ENCODE assay signal across 13 cellular contexts in genomic region chr16:67283039-67283825, GRCh38. TPM values are rescaled to one million over a fixed set of nuclear protein-coding genes. Genes with fewer than 3 reads are reported as not detected.
A peak's percentile ranks its signal among the peaks of the same experiment; 100 is the strongest.
DNase-seq lines count a peak whose midpoint lies in the region; ATAC-seq and TF ChIP-seq lines count a peak whose summit lies in the region.
"Had no signal": no experiment of that assay in that cellular context is flagged by ENCODE, and none has a peak within 500 bp of the region (broad histone marks: within the 10 kb centered on the region; RNA-seq: fewer than 3 reads in every experiment).

No MANE protein-coding gene starts in this region.

- no peak overlapping the region for H3K4me2 ChIP-seq in osteoblast (ENCODE audit: insufficient read depth, low read length)

- TF ChIP-seq CTCF in NB4 (IDR thresholded peaks at IDR 0.05; ENCODE audit: low read depth, low read length) (peak; percentile 9), osteoblast (IDR thresholded peaks at IDR 0.05; ENCODE audit: extremely low read depth, low read depth, low read length) (peak; percentile 17), omental fat pad (IDR thresholded peaks at IDR 0.05) (no peak)

- peak overlapping the region; percentile 39 for H3K27ac ChIP-seq in osteoblast (ENCODE audit: low read depth, low read length)
- H3K27ac ChIP-seq: parathyroid adenoma had no signal

- TF ChIP-seq POLR2A in NB4 (IDR thresholded peaks at IDR 0.05; ENCODE audit: extremely low read depth, insufficient read length), result no peak

- peaks cover 5% of the 10 kb centered on the region for H3K36me3 Mint-ChIP-seq in effector memory CD8-positive, alpha-beta T cell (ENCODE audit: insufficient read depth)
- H3K36me3 Mint-ChIP-seq: brain had no signal

- H3K9me3 Mint-ChIP-seq in effector memory CD8-positive, alpha-beta T cell, result no peaks in the 10 kb centered on the region
- H3K9me3 Mint-ChIP-seq: brain; CD4-positive, CD25-positive, alpha-beta regulatory T cell; immature natural killer cell had no signal

- DNase-seq in EL, result peak; percentile 70
- DNase-seq in NB4 (ENCODE audit: low read depth), result peak; percentile 41
- no peak for DNase-seq in effector memory CD8-positive, alpha-beta T cell
- peak; percentile 92 for DNase-seq in osteoblast (ENCODE audit: insufficient read length, low spot score, missing footprints)
- DNase-seq in omental fat pad (ENCODE audit: low spot score), result no peak
- no peak for DNase-seq in inferior parietal cortex (ENCODE audit: extremely low spot score)
- DNase-seq: activated gamma-delta T cell; CD4-positive, CD25-positive, alpha-beta regulatory T cell; effector CD4-positive, alpha-beta T cell; immature natural killer cell had no signal

- H3K4me3 ChIP-seq in NB4 (ENCODE audit: low read depth, low read length), result no peak overlapping the region
- H3K4me3 ChIP-seq in osteoblast (ENCODE audit: insufficient read depth, low read length), result no peak overlapping the region

- no peak overlapping the region for H3K4me3 Mint-ChIP-seq in effector memory CD8-positive, alpha-beta T cell
- H3K4me3 Mint-ChIP-seq: brain, immature natural killer cell had no signal

- H3K79me2 ChIP-seq in osteoblast (ENCODE audit: insufficient read depth, low read length), result peaks cover 8% of the 10 kb centered on the region
- H3K79me2 ChIP-seq: parathyroid adenoma had no signal

- H4K20me1 ChIP-seq in osteoblast (ENCODE audit: insufficient read depth, low read length), result no peaks in the 10 kb centered on the region

- H3K4me1 Mint-ChIP-seq in effector memory CD8-positive, alpha-beta T cell (ENCODE audit: low read depth in 2 of 2), result peaks cover 0 to 7% of the 10 kb centered on the region in 2 donors
- H3K4me1 Mint-ChIP-seq: brain had no signal

- no peaks in the 10 kb centered on the region for H3K9me3 ChIP-seq in osteoblast (ENCODE audit: low read depth, low read length)

- H3K36me3 ChIP-seq in osteoblast (ENCODE audit: insufficient read depth, low read length), result peaks cover 30% of the 10 kb centered on the region

- H3K27me3 Mint-ChIP-seq in effector memory CD8-positive, alpha-beta T cell, result no peaks in the 10 kb centered on the region
- H3K27me3 Mint-ChIP-seq: CD4-positive, CD25-positive, alpha-beta regulatory T cell had no signal

- no peaks in the 10 kb centered on the region for H3K27me3 ChIP-seq in osteoblast (ENCODE audit: insufficient read depth, low read length)

- H3K4me1 ChIP-seq in osteoblast (ENCODE audit: insufficient read depth, low read length), result peaks cover 18% of the 10 kb centered on the region

- ATAC-seq in effector memory CD8-positive, alpha-beta T cell (replicated peaks), result no peak
- ATAC-seq in HG03354 (IDR thresholded peaks at IDR 0.05; ENCODE audit: poor library complexity, severe bottlenecking, unreplicated experiment) (no peak), omental fat pad (ENCODE audit: low FRiP score) (no peak)

- H3K27ac Mint-ChIP-seq in effector memory CD8-positive, alpha-beta T cell, result peak overlapping the region; percentile 2 to 3

- no peak overlapping the region for H2AFZ ChIP-seq in osteoblast (ENCODE audit: low read length)
- H2AFZ ChIP-seq: parathyroid adenoma had no signal

RNA-seq across cellular contexts. Expression of gene PLEKHG4, which starts 3.9 kb away (rescaled TPM):
- total RNA-seq in osteoblast, result 31.8 and 41.6 TPM in 2 replicates
- 10 to 100 TPM in 3 of 4 donors, 1 to 10 TPM in 1; 5.8 to 19.9 (median 12.4) TPM for total RNA-seq in omental fat pad

RNA-seq across cellular contexts. Expression of gene SLC9A5, which starts 34.5 kb away (rescaled TPM):
- 2.9 and 3.6 TPM in 2 replicates for total RNA-seq in osteoblast
- total RNA-seq in omental fat pad, result 1 to 10 TPM in 1 of 4 donors, under 1 TPM in 3; 0.37 to 1.2 (median 0.72) TPM

RNA-seq across cellular contexts. Expression of gene FHOD1, which starts 36.0 kb away (rescaled TPM):
- total RNA-seq in osteoblast (27.4 and 28.2 TPM in 2 replicates), omental fat pad (10 to 100 TPM; 15.1 to 53.3 (median 32.5) TPM)

RNA-seq across cellular contexts. Expression of gene KCTD19, which starts 43.3 kb away (rescaled TPM):
- total RNA-seq in osteoblast, result not detected in 2 replicates
- under 1 TPM in 2 of 4 donors, not detected in 2; 0.24 to 0.93 TPM for total RNA-seq in omental fat pad
- total RNA-seq: CD4-positive, CD25-positive, alpha-beta regulatory T cell had no signal

RNA-seq across cellular contexts. Expression of gene LRRC36, which starts 43.4 kb away (rescaled TPM):
- total RNA-seq in osteoblast (not detected in 2 replicates), omental fat pad (1 to 10 TPM in 2 of 4 donors, under 1 TPM in 1, not detected in 1; 0.84 to 2.8 (median 1.0) TPM)
- total RNA-seq: CD4-positive, CD25-positive, alpha-beta regulatory T cell had no signal

Comparison
In these comparisons a context has a peak if more than half of its experiments do, and no peak if none do; other contexts are left out.
1. DNase-seq: peak in EL (single experiment), NB4 (single experiment) and osteoblast (single experiment); none in effector memory CD8-positive, alpha-beta T cell (0 of 3), omental fat pad (single experiment) and inferior parietal cortex (single experiment).
2. CTCF ChIP-seq: peak in NB4 (single experiment) and osteoblast (single experiment); none in omental fat pad (0 of 3).